ENCODE assay signal across 8 cellular contexts in the genomic region with DNA sequence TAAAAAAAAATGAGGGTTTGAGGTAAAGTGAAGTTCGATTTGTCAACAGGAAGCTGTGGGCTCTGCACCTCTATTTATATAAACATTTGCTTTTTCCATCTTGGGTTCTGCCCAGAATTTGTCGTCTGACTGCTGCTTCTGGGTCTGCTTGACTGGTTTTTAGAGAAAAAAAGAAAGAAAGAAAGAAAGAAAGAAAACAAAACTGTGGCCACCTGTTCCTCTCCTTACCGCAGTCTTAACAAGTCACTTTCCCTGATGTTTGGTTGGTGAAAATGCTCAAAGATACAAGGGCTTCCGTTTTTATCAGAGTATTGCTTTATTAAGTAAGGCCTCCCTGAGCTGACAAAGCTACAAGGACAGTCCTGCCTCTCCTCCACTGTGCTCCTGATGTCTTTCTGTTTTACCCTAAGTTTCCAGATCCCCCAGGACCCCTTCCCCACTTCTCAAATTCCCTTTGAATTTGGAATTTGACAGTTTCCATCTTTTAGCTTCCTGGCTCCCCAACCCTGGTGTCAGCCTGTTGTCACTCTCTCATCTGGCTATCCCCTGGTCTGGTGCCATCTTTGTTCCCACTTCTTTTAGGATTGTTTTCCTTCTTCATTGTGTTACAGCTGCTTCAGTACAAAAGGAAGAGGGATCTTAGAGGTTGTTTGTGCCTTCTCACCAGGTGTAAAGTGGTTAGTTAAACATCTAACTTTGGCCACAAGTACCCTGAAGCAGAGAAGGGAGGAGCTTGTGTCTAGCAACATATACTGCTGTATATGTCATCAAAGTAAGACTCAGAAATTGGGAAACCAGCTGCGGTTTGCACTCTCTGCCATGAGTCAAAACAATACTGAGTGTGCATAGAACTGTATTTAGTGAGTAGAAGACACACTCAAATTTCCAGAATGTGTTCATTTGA.
DNase-seq lines count a peak whose midpoint lies in the region; ATAC-seq, FAIRE-seq and TF ChIP-seq lines count a peak whose summit lies in the region.

No MANE protein-coding gene starts in this region.

- H2AFZ ChIP-seq in KMS-11 (ENCODE audit: low read depth) = no peak overlapping the region

- H3K79me2 ChIP-seq in KMS-11 (ENCODE audit: insufficient read depth, low read depth) = no peaks in the 10 kb centered on the region

- peak overlapping the region; percentile 69 for H3K4me2 ChIP-seq in KMS-11

- peak overlapping the region; percentile 43; the same call in 1 of the 2 replicates for H3K27ac ChIP-seq in KMS-11

- H3K4me3 ChIP-seq in GM08714 (ENCODE audit: low read length) = peak overlapping the region; percentile 93; the same call in 1 of the 2 replicates
- H3K4me3 ChIP-seq in KMS-11 (IDR thresholded peaks at IDR 0.05; ENCODE audit: insufficient read depth, low read depth, low read length) = no peak overlapping the region

- no peak overlapping the region for H3K9ac ChIP-seq in KMS-11

- FAIRE-seq in HTR-8/SVneo (lab: Jason Lieb, UNC) = no peak

- H3K36me3 ChIP-seq in KMS-11 (ENCODE audit: insufficient read depth) = no peaks in the 10 kb centered on the region

- peak; percentile 65 for ATAC-seq in GM21529 (IDR thresholded peaks at IDR 0.05; ENCODE audit: unreplicated experiment)

- TF ChIP-seq CTCF in KMS-11 (conservative IDR thresholded peaks at IDR 0.05; ENCODE audit: low read depth, low read length) = no peak

- DNase-seq in activated T-helper 9 cell treated with anti-CD3 and anti-CD28 coated beads, Interleukin-2, amount 50 U/mL, for 16 hours (ENCODE audit: low read depth) = peak; percentile 38
- DNase-seq in stimulated activated CD4-positive, alpha-beta T cell treated with anti-CD3 and anti-CD28 coated beads, TNF-alpha, amount 100 ng/mL, for 4 hours (ENCODE audit: low read depth in 3 of 3) = peak in 2 of 3 experiments; percentile 8 to 26
- DNase-seq in effector CD8-positive, alpha-beta T cell (lab: John Stamatoyannopoulos, UW) = no peak
- DNase-seq in SKM-1 treated with dmso at 0.1 percent for 144 hours (lab: John Stamatoyannopoulos, UW; ENCODE audit: unreplicated experiment) (no peak), HTR-8/SVneo (ENCODE audit: insufficient read length, low spot score) (no peak)

- no peaks in the 10 kb centered on the region for H4K20me1 ChIP-seq in KMS-11 (ENCODE audit: insufficient read depth)

- H3K27me3 ChIP-seq in KMS-11 (ENCODE audit: insufficient read depth, low read depth) = peaks cover 24% of the 10 kb centered on the region

- peaks cover 60% of the 10 kb centered on the region for H3K4me1 ChIP-seq in KMS-11 (ENCODE audit: low read depth, poor library complexity, severe bottlenecking)

Comparison
In these comparisons a context has a peak if more than half of its experiments do, and no peak if none do; other contexts are left out.
1. DNase-seq: peak in activated T-helper 9 cell treated with anti-CD3 and anti-CD28 coated beads, Interleukin-2, amount 50 U/mL, for 16 hours (single experiment) and stimulated activated CD4-positive, alpha-beta T cell treated with anti-CD3 and anti-CD28 coated beads, TNF-alpha, amount 100 ng/mL, for 4 hours (2 of 3); none in effector CD8-positive, alpha-beta T cell (single experiment), SKM-1 treated with dmso at 0.1 percent for 144 hours (single experiment) and HTR-8/SVneo (single experiment).